8 cellular contexts compared by ENCODE assay signal in the genomic region with DNA sequence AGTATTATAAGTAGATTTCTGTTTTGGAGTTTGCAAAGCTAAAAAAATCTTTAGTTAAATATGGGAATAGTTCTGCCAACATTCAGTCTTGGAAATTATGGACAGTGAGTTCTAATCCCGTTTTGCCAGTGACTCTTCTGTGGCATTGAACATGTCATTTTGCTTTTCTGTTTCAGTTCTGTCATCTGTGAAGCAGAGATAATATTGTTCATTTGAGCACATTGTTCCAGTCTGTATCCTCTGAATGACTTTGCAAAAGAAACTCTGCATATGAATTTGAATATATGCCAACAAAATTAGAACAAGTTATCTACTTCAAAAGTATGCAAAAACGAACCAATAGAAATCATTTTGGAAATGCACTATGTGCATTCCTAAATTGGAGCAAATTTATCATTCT.
"Had no signal": no experiment of that assay in that cellular context is flagged by ENCODE, and none has a peak within 500 bp of the region (broad histone marks: within the 10 kb centered on the region; RNA-seq: fewer than 3 reads in every experiment).

No MANE protein-coding gene starts in this region.

- DNase-seq: GM23248, GOT3, H7, HFFc6, IMR-90 had no signal

- H3K9me3 ChIP-seq: HAP-1 had no signal

- H3K27ac ChIP-seq: GM23248 had no signal

- H3K4me3 Mint-ChIP-seq: HFFc6 had no signal

- H3K9ac ChIP-seq: GM23248 had no signal

- H2AFZ ChIP-seq: GM23248 had no signal

- FAIRE-seq: HTR-8/SVneo had no signal

- H3K27ac Mint-ChIP-seq: HFFc6 had no signal

- ATAC-seq: HCT116 had no signal

- H3K4me3 ChIP-seq: GM23248, HAP-1 had no signal

- H3K36me3 ChIP-seq: HAP-1 had no signal
